Comparison of ENCODE assay signal across 10 cellular contexts in the genomic region with DNA sequence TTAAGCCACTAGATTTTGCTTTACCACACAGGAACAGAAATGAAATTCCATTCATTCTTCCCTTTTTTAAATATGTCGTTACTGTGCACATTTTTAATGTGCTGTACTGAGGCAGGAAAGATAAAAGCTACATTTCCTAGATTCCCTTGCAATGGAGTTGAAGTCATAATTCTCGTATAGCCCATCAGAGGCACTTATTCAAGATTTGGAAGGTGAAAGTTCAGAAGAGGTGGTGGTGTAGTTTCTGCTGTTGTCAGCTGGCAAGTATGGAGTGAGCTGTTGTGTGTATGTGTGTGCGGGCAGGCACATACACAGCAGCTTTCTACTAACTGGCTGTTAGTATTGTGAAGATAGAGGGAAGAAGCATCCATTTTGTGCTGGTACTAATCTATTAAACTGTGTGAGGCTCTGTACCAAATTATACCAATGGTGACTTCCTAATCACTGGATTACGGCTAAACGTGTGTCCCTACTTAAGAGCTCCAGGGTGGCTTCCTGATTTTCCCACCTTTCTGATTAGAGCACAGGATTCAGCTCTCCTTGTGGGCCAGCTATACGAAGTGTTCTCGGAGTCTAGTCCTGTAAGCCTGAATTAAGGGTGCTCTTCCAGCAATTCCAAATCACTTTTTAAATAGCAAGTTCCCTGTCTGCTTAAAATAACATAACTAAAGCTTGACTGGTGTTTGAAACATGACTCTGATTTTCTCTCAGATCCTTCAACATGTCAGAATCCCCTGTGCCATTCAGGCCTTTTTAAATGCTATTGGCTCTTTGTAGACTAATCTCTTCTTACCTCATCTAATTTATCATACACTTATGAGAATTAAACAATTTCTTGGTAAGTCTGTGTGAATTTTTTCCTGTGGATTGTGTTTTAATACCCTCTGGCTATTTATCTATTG. TPM values are rescaled to one million over a fixed set of nuclear protein-coding genes. Genes with fewer than 3 reads are reported as not detected.
DNase-seq lines count a peak whose midpoint lies in the region; ATAC-seq and TF ChIP-seq lines count a peak whose summit lies in the region.
"Had no signal": no experiment of that assay in that cellular context is flagged by ENCODE, and none has a peak within 500 bp of the region (broad histone marks: within the 10 kb centered on the region; RNA-seq: fewer than 3 reads in every experiment).

No MANE protein-coding gene starts in this region.

- POLR2A ChIA-PET in A673 (lab: Charles Lee; ENCODE audit: low non-redundant PET) = interaction anchor here (0.6 kb wide), 1 partner anchor 187 kb away, joined by 4 read pairs; no protein-coding TSS in a partner anchor

- H3K9me3 ChIP-seq in A673 (ENCODE audit: low read depth, low read length, poor library complexity, severe bottlenecking) (no peaks in the 10 kb centered on the region), H9 (ENCODE audit: control insufficient read depth, low read depth, low read length) (no peaks in the 10 kb centered on the region), left lung (no peaks in the 10 kb centered on the region)

- H3T11ph ChIP-seq in H9 (ENCODE audit: low read length) = no peak overlapping the region

- H4K91ac ChIP-seq in H9 (ENCODE audit: insufficient read length, low read depth, low read length) = no peak overlapping the region

- H3K36me3 Mint-ChIP-seq in H9 (ENCODE audit: insufficient read depth in 1 of 3, low read depth in 3 of 3) = peaks cover 0 to 6% (median 5%) of the 10 kb centered on the region in 3 experiments; a peak in 6 of 7 replicates

- no peak overlapping the region for H4K5ac ChIP-seq in H9 (ENCODE audit: insufficient read length, low read depth, low read length)

- H3K4ac ChIP-seq in H9 (ENCODE audit: low read depth, low read length) = no peak overlapping the region

- no peak overlapping the region for H2BK120ac ChIP-seq in H9 (ENCODE audit: low read depth, low read length, poor library complexity, severe bottlenecking)

- H3K79me2 ChIP-seq in H9 (ENCODE audit: insufficient read depth, low read length) = peaks cover 27% of the 10 kb centered on the region; the same call in 1 of the 2 replicates

- intact Hi-C loops in A673 (cut with micrococcal nuclease; ENCODE audit: unreplicated experiment) = no loop called here
- intact Hi-C loops in left lung (cut with DNase I) = no loop called here

- H3K18ac ChIP-seq in H9 (ENCODE audit: insufficient read length, low read depth, low read length) = no peak overlapping the region

- no peak overlapping the region for H4K8ac ChIP-seq in H9 (replicated peaks; ENCODE audit: insufficient read length, low read depth, low read length)

- H3K27me3 ChIP-seq in A673 (replicated peaks; ENCODE audit: insufficient read depth, low read depth, low read length, poor library complexity) (no peaks in the 10 kb centered on the region), H9 (ENCODE audit: insufficient read depth, low read length) (no peaks in the 10 kb centered on the region), left lung (no peaks in the 10 kb centered on the region)

- no peak overlapping the region for H3K14ac ChIP-seq in H9 (ENCODE audit: insufficient read depth, low read length)

- H3K4me1 Mint-ChIP-seq in H9 = peaks cover 24% of the 10 kb centered on the region in 2 experiments

- no peak overlapping the region for H3K9ac ChIP-seq in H9 (ENCODE audit: extremely low read depth, insufficient read length, low read length)

- peak overlapping the region in 2 of 3 experiments; percentile 1 to 72; a peak in 2 of 7 replicates for H3K27ac Mint-ChIP-seq in H9

- H3K27me3 Mint-ChIP-seq in H9 (ENCODE audit: low read depth) = no peaks in the 10 kb centered on the region

- no peak overlapping the region for H3K56ac ChIP-seq in H9 (ENCODE audit: insufficient read length, low read depth, low read length)

- H3K4me3 Mint-ChIP-seq in H9 = no peak overlapping the region

- no CpG with 5 or more reads among the region's 7 CpGs for WGBS in H9 (ENCODE audit: extremely low coverage, insufficient read length, low lambda C conversion rate)

- no peaks in the 10 kb centered on the region for H3K23me2 ChIP-seq in H9 (ENCODE audit: insufficient read length, low read depth, low read length, poor library complexity, severe bottlenecking)

- DNase-seq in A673 (ENCODE audit: low spot score) (peak; percentile 37), H9 (no peak), amniotic epithelial cell (ENCODE audit: low read depth) (peak; percentile 76), left lung (no peak), NCI-H1048 (lab: John Stamatoyannopoulos, UW) (no peak)
- DNase-seq: activated naive CD4-positive, alpha-beta T cell treated with anti-CD3 and anti-CD28 coated beads, Interleukin-2, amount 50 U/mL, for 16 hours; DMS79 had no signal

- H3K79me1 ChIP-seq in H9 (ENCODE audit: insufficient read depth, low read depth, low read length, poor library complexity, severe bottlenecking) = peaks cover 3% of the 10 kb centered on the region

- H3K4me2 ChIP-seq in H9 (ENCODE audit: insufficient read depth, insufficient read length, low read length) = no peak overlapping the region

- no peak overlapping the region for H3K23ac ChIP-seq in H9 (ENCODE audit: insufficient read length, low read depth, low read length)

- CTCF ChIA-PET in A673 (lab: Charles Lee) = no interaction called here

- no peak overlapping the region for H2BK20ac ChIP-seq in H9 (ENCODE audit: low read depth, low read length, poor library complexity, severe bottlenecking)

- no peak for TF ChIP-seq CTCF in A673 (conservative IDR thresholded peaks at IDR 0.05; ENCODE audit: low read depth, low read length)
- no peak for TF ChIP-seq CTCF in H9 (conservative IDR thresholded peaks at IDR 0.05)
- no peak for TF ChIP-seq CTCF in left lung (IDR thresholded peaks at IDR 0.05)

- no peaks in the 10 kb centered on the region for H3K36me3 ChIP-seq in A673 (ENCODE audit: insufficient read depth, low read length, poor library complexity, severe bottlenecking)
- no peaks in the 10 kb centered on the region for H3K36me3 ChIP-seq in left lung

- H3K4me1 ChIP-seq in A673 (ENCODE audit: insufficient read depth, low read length, poor library complexity, severe bottlenecking) (peaks cover 33% of the 10 kb centered on the region), H9 (ENCODE audit: insufficient read depth, low read length) (peaks cover 2% of the 10 kb centered on the region; the same call in 1 of the 2 replicates), left lung (peaks cover 15 to 21% of the 10 kb centered on the region in 2 donors)

- H4K20me1 ChIP-seq in H9 (ENCODE audit: control insufficient read depth, insufficient read depth, insufficient read length) = peaks cover 5% of the 10 kb centered on the region

- H3K4me3 ChIP-seq in A673 (ENCODE audit: low read depth, low read length, poor library complexity, severe bottlenecking) (peak overlapping the region; percentile 2), left lung (no peak overlapping the region)

- ATAC-seq in left lung (peak; percentile 15), GM19023 (IDR thresholded peaks at IDR 0.05; ENCODE audit: unreplicated experiment) (no peak), GM21390 (IDR thresholded peaks at IDR 0.05; ENCODE audit: unreplicated experiment) (no peak), HG02938 (IDR thresholded peaks at IDR 0.05; ENCODE audit: unreplicated experiment) (no peak)

- no peak overlapping the region for H2BK15ac ChIP-seq in H9 (ENCODE audit: low read depth, low read length)

- peak overlapping the region; percentile 62 for H3K27ac ChIP-seq in A673 (ENCODE audit: low read depth, low read length, poor library complexity, severe bottlenecking)
- no peak overlapping the region for H3K27ac ChIP-seq in H9 (ENCODE audit: insufficient read length, low read depth, low read length)
- no peak overlapping the region for H3K27ac ChIP-seq in left lung

- H2BK12ac ChIP-seq in H9 (ENCODE audit: insufficient read length, low read depth, low read length) = no peak overlapping the region

- no peak overlapping the region for H2AK5ac ChIP-seq in H9 (ENCODE audit: insufficient read length, low read length)

- BruUV-seq in A673 (replicated peaks; lab: Mats Ljungman, UMichigan) = no TSS peak

- H3K9me3 Mint-ChIP-seq in H9 = no peaks in the 10 kb centered on the region

- no peak overlapping the region for H2BK5ac ChIP-seq in H9 (ENCODE audit: insufficient read length, low read length)

- no peak overlapping the region for H2AFZ ChIP-seq in H9 (ENCODE audit: low read length)

RNA-seq across cellular contexts. Expression of a gene that starts 43.8 kb away (rescaled TPM):
- total RNA-seq in A673 (2021) (104 and 106 TPM in 2 replicates), H9 (2021) (65.0 and 65.4 TPM in 2 replicates), left lung (10 to 100 TPM; 73.7 to 82.1 TPM)

Comparison
In these comparisons a context has a peak if more than half of its experiments do, and no peak if none do; other contexts are left out.
1. DNase-seq: peak in A673 (single experiment) and amniotic epithelial cell (single experiment); none in H9 (single experiment), left lung (0 of 2) and NCI-H1048 (single experiment).